Comparison of ENCODE assay signal across 9 cellular contexts in genomic region chr17:35373532-35373983, GRCh38. TPM values are rescaled to one million over a fixed set of nuclear protein-coding genes. Genes with fewer than 3 reads are reported as not detected.
DNase-seq lines count a peak whose midpoint lies in the region; ATAC-seq, FAIRE-seq and TF ChIP-seq lines count a peak whose summit lies in the region.
"Had no signal": no experiment of that assay in that cellular context is flagged by ENCODE, and none has a peak within 500 bp of the region (broad histone marks: within the 10 kb centered on the region; RNA-seq: fewer than 3 reads in every experiment).

A gene with protein sequence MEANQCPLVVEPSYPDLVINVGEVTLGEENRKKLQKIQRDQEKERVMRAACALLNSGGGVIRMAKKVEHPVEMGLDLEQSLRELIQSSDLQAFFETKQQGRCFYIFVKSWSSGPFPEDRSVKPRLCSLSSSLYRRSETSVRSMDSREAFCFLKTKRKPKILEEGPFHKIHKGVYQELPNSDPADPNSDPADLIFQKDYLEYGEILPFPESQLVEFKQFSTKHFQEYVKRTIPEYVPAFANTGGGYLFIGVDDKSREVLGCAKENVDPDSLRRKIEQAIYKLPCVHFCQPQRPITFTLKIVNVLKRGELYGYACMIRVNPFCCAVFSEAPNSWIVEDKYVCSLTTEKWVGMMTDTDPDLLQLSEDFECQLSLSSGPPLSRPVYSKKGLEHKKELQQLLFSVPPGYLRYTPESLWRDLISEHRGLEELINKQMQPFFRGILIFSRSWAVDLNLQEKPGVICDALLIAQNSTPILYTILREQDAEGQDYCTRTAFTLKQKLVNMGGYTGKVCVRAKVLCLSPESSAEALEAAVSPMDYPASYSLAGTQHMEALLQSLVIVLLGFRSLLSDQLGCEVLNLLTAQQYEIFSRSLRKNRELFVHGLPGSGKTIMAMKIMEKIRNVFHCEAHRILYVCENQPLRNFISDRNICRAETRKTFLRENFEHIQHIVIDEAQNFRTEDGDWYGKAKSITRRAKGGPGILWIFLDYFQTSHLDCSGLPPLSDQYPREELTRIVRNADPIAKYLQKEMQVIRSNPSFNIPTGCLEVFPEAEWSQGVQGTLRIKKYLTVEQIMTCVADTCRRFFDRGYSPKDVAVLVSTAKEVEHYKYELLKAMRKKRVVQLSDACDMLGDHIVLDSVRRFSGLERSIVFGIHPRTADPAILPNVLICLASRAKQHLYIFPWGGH (minus strand): TSS chr17:35373621. CDS start chr17:35363807, 9,814 bp downstream.

- POLR2A ChIA-PET in activated CD8-positive, alpha-beta T cell treated with anti-CD3 and anti-CD28 coated beads for 36 hours (lab: Charles Lee), result interaction anchor here (0.6 to 4.3 kb wide), 40 partner anchors 9 to 390 kb away, joined by 3 to 66 read pairs (median 4); partner anchors contain the start of genes PEX12, SLFN12L, SLFN13 and SLFN5

- peak within 1 kb of the TSS; percentile 83 for H3K27ac ChIP-seq in duodenal mucosa (ENCODE audit: low read depth, low read length)
- peak within 1 kb of the TSS; percentile 95 for H3K27ac ChIP-seq in lower lobe of right lung

- H3K27me3 Mint-ChIP-seq in activated CD8-positive, alpha-beta T cell treated with anti-CD3 and anti-CD28 coated beads for 36 hours, result no peaks in the 10 kb centered on the region

- intact Hi-C loops in activated CD8-positive, alpha-beta T cell treated with anti-CD3 and anti-CD28 coated beads for 36 hours (cut with micrococcal nuclease), result loop anchor here (5.0 kb wide), 2 partner anchors 114 to 159 kb away; no protein-coding TSS in a partner anchor
- intact Hi-C loops in lower lobe of right lung (cut with DNase I), result no loop called here

- H3K27ac Mint-ChIP-seq in activated CD8-positive, alpha-beta T cell treated with anti-CD3 and anti-CD28 coated beads for 36 hours, result peak within 1 kb of the TSS; percentile 99

- peak within 1 kb of the TSS; percentile 91 for H3K4me3 Mint-ChIP-seq in activated CD8-positive, alpha-beta T cell treated with anti-CD3 and anti-CD28 coated beads for 36 hours

- TF ChIP-seq POLR2A in H54 (IDR thresholded peaks at IDR 0.05; ENCODE audit: low read depth, low read length), result peak; percentile 78

- peak; percentile 94 for FAIRE-seq in H54 (lab: Jason Lieb, UNC)

- ATAC-seq in activated CD8-positive, alpha-beta T cell treated with anti-CD3 and anti-CD28 coated beads for 36 hours, result peak; percentile 71
- ATAC-seq in lower lobe of right lung (peak; percentile 93 to 96), GM21423 (IDR thresholded peaks at IDR 0.05; ENCODE audit: unreplicated experiment) (no peak)

- peak within 1 kb of the TSS; percentile 78 to 86 for H3K9ac ChIP-seq in duodenal mucosa (ENCODE audit: low read depth in 1 of 2, low read length in 2 of 2)

- DNase-seq in CMK (ENCODE audit: low read depth) (peak; percentile 73), H54 (ENCODE audit: insufficient read length, low spot score) (peak; percentile 67), NCI-H2227 (lab: John Stamatoyannopoulos, UW; ENCODE audit: unreplicated experiment) (peak; percentile 94), lower lobe of right lung (peak; percentile 90)
- peak; percentile 95 for DNase-seq in activated CD8-positive, alpha-beta T cell treated with anti-CD3 and anti-CD28 coated beads for 36 hours
- DNase-seq in stimulated activated CD4-positive, alpha-beta T cell treated with anti-CD3 and anti-CD28 coated beads, TNF-alpha, amount 100 ng/mL, for 24 hours (ENCODE audit: low read depth in 3 of 3), result peak; percentile 66 to 87 (median 84)

- no peak for TF ChIP-seq CTCF in activated CD8-positive, alpha-beta T cell treated with anti-CD3 and anti-CD28 coated beads for 36 hours (IDR thresholded peaks at IDR 0.05)
- no peak for TF ChIP-seq CTCF in lower lobe of right lung (IDR thresholded peaks at IDR 0.05)

- no peaks in the 10 kb centered on the region for H3K36me3 ChIP-seq in duodenal mucosa (ENCODE audit: control insufficient read depth in 1 of 2, insufficient read depth in 2 of 2, low read length in 2 of 2)
- no peaks in the 10 kb centered on the region for H3K36me3 ChIP-seq in lower lobe of right lung

- H3K9me3 Mint-ChIP-seq in activated CD8-positive, alpha-beta T cell treated with anti-CD3 and anti-CD28 coated beads for 36 hours, result peaks cover 25% of the 10 kb centered on the region

- H3K9me3 ChIP-seq in duodenal mucosa (ENCODE audit: control insufficient read depth in 1 of 2, low read length in 2 of 2), result peaks cover 0 to 6% of the 10 kb centered on the region in 2 donors
- no peaks in the 10 kb centered on the region for H3K9me3 ChIP-seq in lower lobe of right lung

- peak within 1 kb of the TSS; percentile 75 to 82 for H3K4me3 ChIP-seq in duodenal mucosa (ENCODE audit: low read depth in 1 of 2, low read length in 2 of 2)
- peak within 1 kb of the TSS; percentile 69 for H3K4me3 ChIP-seq in lower lobe of right lung

- H3K4me1 ChIP-seq in duodenal mucosa (ENCODE audit: control insufficient read depth in 1 of 2, insufficient read depth in 2 of 2, low read length in 2 of 2) (peaks cover 0 to 2% of the 10 kb centered on the region in 2 donors), lower lobe of right lung (peaks cover 53% of the 10 kb centered on the region)

- H3K4me1 Mint-ChIP-seq in activated CD8-positive, alpha-beta T cell treated with anti-CD3 and anti-CD28 coated beads for 36 hours (ENCODE audit: low read depth), result peaks cover 52% of the 10 kb centered on the region

- CTCF ChIA-PET in activated CD8-positive, alpha-beta T cell treated with anti-CD3 and anti-CD28 coated beads for 36 hours (lab: Charles Lee), result interaction anchor here (0.8 to 3.3 kb wide), 5 partner anchors 60 to 374 kb away, joined by 3 to 12 read pairs (median 5); partner anchors contain the start of gene SLFN12L

- H3K36me3 Mint-ChIP-seq in activated CD8-positive, alpha-beta T cell treated with anti-CD3 and anti-CD28 coated beads for 36 hours (ENCODE audit: low read depth), result peaks cover 43% of the 10 kb centered on the region

- peaks cover 12 to 17% of the 10 kb centered on the region in 2 donors for H3K27me3 ChIP-seq in duodenal mucosa (ENCODE audit: control insufficient read depth in 1 of 2, insufficient read depth in 2 of 2, low read length in 2 of 2)
- H3K27me3 ChIP-seq in lower lobe of right lung (ENCODE audit: low read depth), result no peaks in the 10 kb centered on the region

RNA-seq across cellular contexts. Expression of the gene that starts here (rescaled TPM):
- 100 to 1,000 TPM in 1 of 2 experiments, 10 to 100 TPM in 1; 95.8 to 106 TPM for total RNA-seq in activated CD8-positive, alpha-beta T cell treated with anti-CD3 and anti-CD28 coated beads for 36 hours
- total RNA-seq in lower lobe of right lung, result 118 TPM
- total RNA-seq: SK-MEL-5 had no signal
